8 cellular contexts compared by ENCODE assay signal in genomic region chr14:91229743-91230200, GRCh38.
DNase-seq lines count a peak whose midpoint lies in the region; ATAC-seq and TF ChIP-seq lines count a peak whose summit lies in the region.

No MANE protein-coding gene starts in this region.

- H3K36me3 Mint-ChIP-seq in T-helper 1 cell treated with Interleukin-12 subunit alpha and Interleukin-12 subunit beta and Interleukin-4 antibody, amounts not matched to agents 30 μg/mL and 1 μg/mL, for 36 hours (ENCODE audit: low read depth): peaks cover 62% of the 10 kb centered on the region
- peaks cover 66% of the 10 kb centered on the region for H3K36me3 Mint-ChIP-seq in dendritic cell treated with granulocyte-macrophage colony-stimulating factor and Interleukin-4, amounts not matched to agents 40 ng/mL and 50 ng/mL, for 4 days (ENCODE audit: low read depth)

- no peaks in the 10 kb centered on the region for H3K27me3 Mint-ChIP-seq in T-helper 1 cell treated with Interleukin-12 subunit alpha and Interleukin-12 subunit beta and Interleukin-4 antibody, amounts not matched to agents 30 μg/mL and 1 μg/mL, for 36 hours (ENCODE audit: low read depth)
- peaks cover 2% of the 10 kb centered on the region for H3K27me3 Mint-ChIP-seq in dendritic cell treated with granulocyte-macrophage colony-stimulating factor and Interleukin-4, amounts not matched to agents 40 ng/mL and 50 ng/mL, for 4 days

- TF ChIP-seq POLR2A in GM19099 (IDR thresholded peaks at IDR 0.05; ENCODE audit: extremely low read depth, insufficient read length, low read depth): peak; percentile 33

- H3K4me3 ChIP-seq in AG09309 (ENCODE audit: control insufficient read depth, low read depth, low read length): no peak overlapping the region

- peak; percentile 68 for ATAC-seq in HG03135 (IDR thresholded peaks at IDR 0.05; ENCODE audit: unreplicated experiment)

- peaks cover 10% of the 10 kb centered on the region for H3K9me3 Mint-ChIP-seq in T-helper 1 cell treated with Interleukin-12 subunit alpha and Interleukin-12 subunit beta and Interleukin-4 antibody, amounts not matched to agents 30 μg/mL and 1 μg/mL, for 36 hours
- H3K9me3 Mint-ChIP-seq in dendritic cell treated with granulocyte-macrophage colony-stimulating factor and Interleukin-4, amounts not matched to agents 40 ng/mL and 50 ng/mL, for 4 days: peaks cover 13% of the 10 kb centered on the region

- peaks cover 81% of the 10 kb centered on the region for H3K4me1 Mint-ChIP-seq in T-helper 1 cell treated with Interleukin-12 subunit alpha and Interleukin-12 subunit beta and Interleukin-4 antibody, amounts not matched to agents 30 μg/mL and 1 μg/mL, for 36 hours (ENCODE audit: low read depth)
- peaks cover 97% of the 10 kb centered on the region for H3K4me1 Mint-ChIP-seq in dendritic cell treated with granulocyte-macrophage colony-stimulating factor and Interleukin-4, amounts not matched to agents 40 ng/mL and 50 ng/mL, for 4 days (ENCODE audit: low read depth)

- DNase-seq in AG09309 (ENCODE audit: low read depth) (peak; percentile 73), islet precursor cell (no peak), NCI-H128 (lab: John Stamatoyannopoulos, UW; ENCODE audit: unreplicated experiment) (no peak), NCI-H2107 (lab: John Stamatoyannopoulos, UW) (no peak)

- no peak for TF ChIP-seq CTCF in AG09309 (IDR thresholded peaks at IDR 0.05; ENCODE audit: control insufficient read depth, insufficient read depth, low read depth, low read length, missing control alignments)

- H3K27ac Mint-ChIP-seq in T-helper 1 cell treated with Interleukin-12 subunit alpha and Interleukin-12 subunit beta and Interleukin-4 antibody, amounts not matched to agents 30 μg/mL and 1 μg/mL, for 36 hours: peak overlapping the region; percentile 97
- peak overlapping the region; percentile 71 for H3K27ac Mint-ChIP-seq in dendritic cell treated with granulocyte-macrophage colony-stimulating factor and Interleukin-4, amounts not matched to agents 40 ng/mL and 50 ng/mL, for 4 days

- intact Hi-C loops in dendritic cell treated with granulocyte-macrophage colony-stimulating factor and Interleukin-4, amounts not matched to agents 40 ng/mL and 50 ng/mL, for 4 days (cut with micrococcal nuclease): loop anchor here (5.0 kb wide), 1 partner anchor 38 kb away; no protein-coding TSS in a partner anchor

- peak overlapping the region; percentile 81 for H3K4me3 Mint-ChIP-seq in T-helper 1 cell treated with Interleukin-12 subunit alpha and Interleukin-12 subunit beta and Interleukin-4 antibody, amounts not matched to agents 30 μg/mL and 1 μg/mL, for 36 hours
- no peak overlapping the region for H3K4me3 Mint-ChIP-seq in dendritic cell treated with granulocyte-macrophage colony-stimulating factor and Interleukin-4, amounts not matched to agents 40 ng/mL and 50 ng/mL, for 4 days
